16 cellular contexts compared by ENCODE assay signal in the genomic region with DNA sequence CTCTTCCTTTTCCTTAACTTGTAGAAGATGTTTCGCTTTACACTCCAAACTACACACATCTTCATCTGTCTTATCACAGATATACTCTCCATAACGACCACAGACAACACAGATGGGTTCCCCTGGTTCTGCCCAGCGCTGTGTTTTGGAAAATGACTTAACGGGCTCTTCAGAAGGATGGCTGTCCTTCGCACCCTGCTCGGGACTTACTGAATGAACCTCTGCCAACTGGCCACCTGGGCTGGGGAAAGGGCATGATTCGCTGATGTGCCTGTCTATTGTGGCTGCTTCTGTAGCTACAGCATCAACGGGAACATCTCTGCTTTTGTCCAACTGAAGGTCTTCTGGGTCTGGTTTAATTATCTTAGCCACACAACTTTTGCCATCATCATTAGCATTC. TPM values are rescaled to one million over a fixed set of nuclear protein-coding genes. Genes with fewer than 3 reads are reported as not detected.
DNase-seq lines count a peak whose midpoint lies in the region; ATAC-seq and TF ChIP-seq lines count a peak whose summit lies in the region.
"Had no signal": no experiment of that assay in that cellular context is flagged by ENCODE, and none has a peak within 500 bp of the region (broad histone marks: within the 10 kb centered on the region; RNA-seq: fewer than 3 reads in every experiment).

No MANE protein-coding gene starts in this region.

- H3K9me3 ChIP-seq in right atrium auricular region: no peaks in the 10 kb centered on the region
- H3K9me3 ChIP-seq: esophagus muscularis mucosa had no signal

- no peak for TF ChIP-seq CTCF in right atrium auricular region (IDR thresholded peaks at IDR 0.05)
- no peak for TF ChIP-seq CTCF in brain (conservative IDR thresholded peaks at IDR 0.05)
- TF ChIP-seq CTCF in GM10266 (IDR thresholded peaks at IDR 0.05; ENCODE audit: control insufficient read depth, insufficient read depth, low read depth, missing control alignments): no peak

- H3K27ac ChIP-seq in right atrium auricular region: peak overlapping the region; percentile 32 to 34

- ATAC-seq in Right ventricle myocardium superior (ENCODE audit: poor library complexity): no peak
- ATAC-seq in naive B cell (ENCODE audit: low read depth in 2 of 2): no peak
- ATAC-seq: Panc1 had no signal

- H3K4me3 Mint-ChIP-seq in brain: peak overlapping the region in 4 of 5 experiments; percentile 9 to 34 (median 21)
- no peak overlapping the region for H3K4me3 Mint-ChIP-seq in naive B cell
- H3K4me3 Mint-ChIP-seq: stimulated activated naive CD8-positive, alpha-beta T cell treated with anti-CD3 and anti-CD28 coated beads, Interleukin-15, Interleukin-2, amounts not matched to agents 100 ng/mL and 50 ng/mL, for 24 hours had no signal

- H3K36me3 ChIP-seq in right atrium auricular region: peaks cover 10% of the 10 kb centered on the region

- DNase-seq in right atrium auricular region (ENCODE audit: low spot score) (no peak), Right ventricle myocardium superior (no peak), naive B cell (no peak), NCI-H345 (lab: John Stamatoyannopoulos, UW) (no peak), cortex of kidney (lab: John Stamatoyannopoulos, UW) (no peak), GM10266 (ENCODE audit: extremely low spot score) (no peak)
- no peak for DNase-seq in activated CD8-positive, alpha-beta memory T cell treated with anti-CD3 and anti-CD28 coated beads, Interleukin-2, amount 50 U/mL, for 4 hours
- DNase-seq: activated CD4-positive, CD25-positive, alpha-beta regulatory T cell; activated CD8-positive, alpha-beta memory T cell treated with anti-CD3 and anti-CD28 coated beads, Interleukin-2, amount 50 U/mL, for 48 hours; NCI-H187 treated with DMSO at 0.1 percent for 48 hours; NCI-H69; small intestine had no signal

- no peak overlapping the region for H3K4me3 ChIP-seq in right atrium auricular region
- H3K4me3 ChIP-seq: esophagus muscularis mucosa had no signal

- H3K27me3 Mint-ChIP-seq in brain: no peaks in the 10 kb centered on the region
- H3K27me3 Mint-ChIP-seq in naive B cell: no peaks in the 10 kb centered on the region
- H3K27me3 Mint-ChIP-seq: stimulated activated naive CD8-positive, alpha-beta T cell treated with anti-CD3 and anti-CD28 coated beads, Interleukin-15, Interleukin-2, amounts not matched to agents 100 ng/mL and 50 ng/mL, for 24 hours had no signal

- no peaks in the 10 kb centered on the region for H3K27me3 ChIP-seq in right atrium auricular region
- H3K27me3 ChIP-seq: esophagus muscularis mucosa had no signal

- peaks cover 57% of the 10 kb centered on the region for H3K4me1 Mint-ChIP-seq in brain
- peaks cover 34 to 64% (median 57%) of the 10 kb centered on the region in 3 donors for H3K4me1 Mint-ChIP-seq in naive B cell

- no peaks in the 10 kb centered on the region for H3K9me3 Mint-ChIP-seq in brain
- H3K9me3 Mint-ChIP-seq in naive B cell: no peaks in the 10 kb centered on the region
- H3K9me3 Mint-ChIP-seq: stimulated activated naive CD8-positive, alpha-beta T cell treated with anti-CD3 and anti-CD28 coated beads, Interleukin-15, Interleukin-2, amounts not matched to agents 100 ng/mL and 50 ng/mL, for 24 hours had no signal

- H3K36me3 Mint-ChIP-seq in brain (peaks cover 49% of the 10 kb centered on the region), naive B cell (peaks cover 9 to 13% of the 10 kb centered on the region in 2 donors)

- intact Hi-C loops in Right ventricle myocardium superior (cut with DNase I): no loop called here

- H3K27ac Mint-ChIP-seq in brain: peak overlapping the region in 4 of 5 experiments; percentile 9 to 88 (median 86)
- H3K27ac Mint-ChIP-seq in naive B cell: peak overlapping the region in 5 of 6 donors; percentile 23 to 89 (median 81)
- H3K27ac Mint-ChIP-seq: stimulated activated naive CD8-positive, alpha-beta T cell treated with anti-CD3 and anti-CD28 coated beads, Interleukin-15, Interleukin-2, amounts not matched to agents 100 ng/mL and 50 ng/mL, for 24 hours had no signal

- H3K4me1 ChIP-seq in right atrium auricular region: peaks cover 0 to 17% of the 10 kb centered on the region in 2 donors

RNA-seq across cellular contexts. Expression of a gene that starts 3.4 kb away (rescaled TPM):
- total RNA-seq in right atrium auricular region (10 to 100 TPM; 13.4 to 21.5 TPM), Right ventricle myocardium superior (12.9 TPM)
- polyA plus RNA-seq in brain (ENCODE audit: insufficient read depth, low read depth, low replicate concordance) (14.8 TPM), naive B cell (ENCODE audit: low read depth in 6 of 6) (10 to 100 TPM; 14.5 to 24.8 (median 20.4) TPM)

RNA-seq across cellular contexts. Expression of a gene that starts 45.8 kb away (rescaled TPM):
- total RNA-seq in right atrium auricular region (under 1 TPM in 1 of 2 donors, not detected in 1; 0.41 TPM), Right ventricle myocardium superior (0.19 TPM)
- polyA plus RNA-seq in brain (ENCODE audit: insufficient read depth, low read depth, low replicate concordance) (1.8 TPM), naive B cell (ENCODE audit: low read depth in 6 of 6) (not detected)

Comparison
In these comparisons a context has a peak if more than half of its experiments do, and no peak if none do; other contexts are left out.
1. H3K4me3 Mint-ChIP-seq: peak in brain (4 of 5); none in naive B cell (0 of 8).